21 cellular contexts compared by ENCODE assay signal in genomic region chr3:152610621-152611020, GRCh38.
DNase-seq lines count a peak whose midpoint lies in the region; ATAC-seq and TF ChIP-seq lines count a peak whose summit lies in the region.
"Had no signal": no experiment of that assay in that cellular context is flagged by ENCODE, and none has a peak within 500 bp of the region (broad histone marks: within the 10 kb centered on the region; RNA-seq: fewer than 3 reads in every experiment).

No MANE protein-coding gene starts in this region.

- ATAC-seq in WTC11 (peak; percentile 82), HG02970 (IDR thresholded peaks at IDR 0.05; ENCODE audit: low FRiP score, unreplicated experiment) (no peak)
- ATAC-seq: GM12878 had no signal

- H3K4me3 ChIP-seq in HUES64 (ENCODE audit: low read length): no peak overlapping the region
- H3K4me3 ChIP-seq: GM12878, Peyer's patch, SJSA1 had no signal

- H3K4me1 ChIP-seq in HUES64 (ENCODE audit: insufficient read depth, low read length): peaks cover 29% of the 10 kb centered on the region
- H3K4me1 ChIP-seq: BE2C, Peyer's patch, SJSA1 had no signal

- H3K9me3 ChIP-seq in HUES64 (ENCODE audit: insufficient read depth, low read depth, low read length): no peaks in the 10 kb centered on the region
- H3K9me3 ChIP-seq: BE2C, Peyer's patch, SJSA1 had no signal

- peaks cover 53% of the 10 kb centered on the region for H3K4me1 Mint-ChIP-seq in WTC11
- H3K4me1 Mint-ChIP-seq: CD4-positive, CD25-positive, alpha-beta regulatory T cell had no signal

- peak overlapping the region; percentile 98 for H3K27ac Mint-ChIP-seq in WTC11
- H3K27ac Mint-ChIP-seq: CD4-positive, CD25-positive, alpha-beta regulatory T cell; T-helper 1 cell treated with Interleukin-12 subunit alpha and Interleukin-12 subunit beta and Interleukin-4 antibody, amounts not matched to agents 30 μg/mL and 1 μg/mL, for 36 hours had no signal

- POLR2A ChIA-PET in WTC11 (lab: Charles Lee): interaction anchor here (0.8 to 2.6 kb wide), 2 partner anchors 38 to 224 kb away, joined by 3 to 10 read pairs; partner anchors contain the start of gene P2RY1

- CTCF ChIA-PET in WTC11 (lab: Charles Lee): interaction anchor here (1.3 kb wide), 1 partner anchor 86 kb away, joined by 4 read pairs; no protein-coding TSS in a partner anchor

- DNase-seq in NCI-H748 (lab: John Stamatoyannopoulos, UW; ENCODE audit: unreplicated experiment): peak; percentile 59
- DNase-seq in NCI-H748 treated with DMSO at 0.1 percent for 48 hours (lab: John Stamatoyannopoulos, UW): no peak
- peak; percentile 23 for DNase-seq in WTC11 (ENCODE audit: low spot score)
- DNase-seq in iPS-NIHi11 (ENCODE audit: low spot score): peak; percentile 5
- no peak for DNase-seq in NCI-H2171 treated with DMSO at 0.1 percent for 48 hours (lab: John Stamatoyannopoulos, UW)
- no peak for DNase-seq in MV-4-11 (lab: John Stamatoyannopoulos, UW)
- DNase-seq: BE2C; CD4-positive, CD25-positive, alpha-beta regulatory T cell; COR-L47; NCI-H1105 treated with DMSO at 0.1 percent for 48 hours; NCI-H2029; NCI-H2227 treated with DMSO at 0.1 percent for 48 hours; NCI-H510A treated with DMSO at 0.1 percent for 48 hours; NK-92 treated with Interleukin-12 subunit alpha and Interleukin-12 subunit beta, amount 100 ng/mL, for 24 hours; Peyer's patch had no signal

- no peaks in the 10 kb centered on the region for H3K27me3 Mint-ChIP-seq in WTC11 (ENCODE audit: low read depth)

- peak overlapping the region; percentile 28; the same call in 1 of the 2 replicates for H3K9ac ChIP-seq in HUES64 (ENCODE audit: low read depth, low read length)

- H3K36me3 ChIP-seq in HUES64 (ENCODE audit: insufficient read depth, low read length): no peaks in the 10 kb centered on the region
- H3K36me3 ChIP-seq: BE2C, Peyer's patch, SJSA1 had no signal

- H3K27ac ChIP-seq in HUES64 (ENCODE audit: low read depth, low read length): peak overlapping the region; percentile 79
- H3K27ac ChIP-seq: HL-60, Peyer's patch, SJSA1 had no signal

- H3K9me3 Mint-ChIP-seq in WTC11: peaks cover 10% of the 10 kb centered on the region; the same call in 1 of the 2 replicates
- H3K9me3 Mint-ChIP-seq: CD4-positive, CD25-positive, alpha-beta regulatory T cell; T-helper 1 cell treated with Interleukin-12 subunit alpha and Interleukin-12 subunit beta and Interleukin-4 antibody, amounts not matched to agents 30 μg/mL and 1 μg/mL, for 36 hours had no signal

- no peak for TF ChIP-seq CTCF in WTC11 (IDR thresholded peaks at IDR 0.05)

- 70% methylated on average over 6 of the region's 6 CpGs for WGBS in HUES64

- H3K36me3 Mint-ChIP-seq in WTC11: peaks cover under 1% of the 10 kb centered on the region; the same call in 1 of the 2 replicates
- H3K36me3 Mint-ChIP-seq: CD4-positive, CD25-positive, alpha-beta regulatory T cell had no signal

- 0 out of 2 replicates have a peak overlapping the region, but pooled peaks have one; percentile 12 for H3K4me3 Mint-ChIP-seq in WTC11
- H3K4me3 Mint-ChIP-seq: CD4-positive, CD25-positive, alpha-beta regulatory T cell; T-helper 1 cell treated with Interleukin-12 subunit alpha and Interleukin-12 subunit beta and Interleukin-4 antibody, amounts not matched to agents 30 μg/mL and 1 μg/mL, for 36 hours had no signal

- no peaks in the 10 kb centered on the region for H3K27me3 ChIP-seq in HUES64 (ENCODE audit: insufficient read depth, low read length)
- H3K27me3 ChIP-seq: BE2C, Peyer's patch, SJSA1 had no signal

TF ChIP-seq in WTC11, 78 proteins besides CTCF, POLR2A, EP300 and RAD21:
- TF ChIP-seq, protein P1, sequence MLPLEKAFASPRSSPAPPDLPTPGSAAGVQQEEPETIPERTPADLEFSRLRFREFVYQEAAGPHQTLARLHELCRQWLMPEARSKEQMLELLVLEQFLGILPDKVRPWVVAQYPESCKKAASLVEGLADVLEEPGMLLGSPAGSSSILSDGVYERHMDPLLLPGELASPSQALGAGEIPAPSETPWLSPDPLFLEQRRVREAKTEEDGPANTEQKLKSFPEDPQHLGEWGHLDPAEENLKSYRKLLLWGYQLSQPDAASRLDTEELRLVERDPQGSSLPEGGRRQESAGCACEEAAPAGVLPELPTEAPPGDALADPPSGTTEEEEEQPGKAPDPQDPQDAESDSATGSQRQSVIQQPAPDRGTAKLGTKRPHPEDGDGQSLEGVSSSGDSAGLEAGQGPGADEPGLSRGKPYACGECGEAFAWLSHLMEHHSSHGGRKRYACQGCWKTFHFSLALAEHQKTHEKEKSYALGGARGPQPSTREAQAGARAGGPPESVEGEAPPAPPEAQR (CRISPR knock-in tag; IDR thresholded peaks at IDR 0.05): 0 out of 2 replicates have a peak, but pooled peaks have one; percentile 15
- no peak for TF ChIP-seq CBFB (CRISPR knock-in tag; IDR thresholded peaks at IDR 0.05; ENCODE audit: low read depth)

Comparison
In these comparisons a context has a peak if more than half of its experiments do, and no peak if none do; other contexts are left out.
1. DNase-seq: peak in NCI-H748 (single experiment), WTC11 (single experiment) and iPS-NIHi11 (single experiment); none in NCI-H748 treated with DMSO at 0.1 percent for 48 hours (single experiment), NCI-H2171 treated with DMSO at 0.1 percent for 48 hours (single experiment) and MV-4-11 (single experiment).